8 cellular contexts compared by ENCODE assay signal in genomic region chr17:67390646-67391480, GRCh38. TPM values are rescaled to one million over a fixed set of nuclear protein-coding genes. Genes with fewer than 3 reads are reported as not detected.
A peak's percentile ranks its signal among the peaks of the same experiment; 100 is the strongest.
DNase-seq lines count a peak whose midpoint lies in the region; ATAC-seq and TF ChIP-seq lines count a peak whose summit lies in the region.

No MANE protein-coding gene starts in this region.

- H3K4me1 ChIP-seq in OCI-LY3 (ENCODE audit: low read length) (peaks cover 20% of the 10 kb centered on the region), heart left ventricle (peaks cover 0 to 42% (median 13%) of the 10 kb centered on the region in 12 donors), MM.1S (ENCODE audit: low read length) (no peaks in the 10 kb centered on the region)

- peak overlapping the region; percentile 34 for H3K27ac ChIP-seq in OCI-LY3 (ENCODE audit: low read length)
- H3K27ac ChIP-seq in heart left ventricle, result peak overlapping the region in 10 of 12 donors; percentile 8 to 81 (median 29)
- H3K27ac ChIP-seq in skin epidermis, result peak overlapping the region in 14 of 21 experiments; percentile 4 to 61 (median 43)
- H3K27ac ChIP-seq in MM.1S (ENCODE audit: low read length), result no peak overlapping the region

- no peak for TF ChIP-seq CTCF in OCI-LY3 (IDR thresholded peaks at IDR 0.05; ENCODE audit: low read depth, low read length)
- TF ChIP-seq CTCF in heart left ventricle (IDR thresholded peaks at IDR 0.05), result no peak
- TF ChIP-seq CTCF in MM.1S (IDR thresholded peaks at IDR 0.05; ENCODE audit: low read length), result no peak

- H3K27me3 ChIP-seq in OCI-LY3 (ENCODE audit: low read depth, low read length) (no peaks in the 10 kb centered on the region), heart left ventricle (no peaks in the 10 kb centered on the region), MM.1S (replicated peaks; ENCODE audit: insufficient read depth, low read length) (no peaks in the 10 kb centered on the region)

- H3K36me3 ChIP-seq in OCI-LY3 (replicated peaks; ENCODE audit: low read depth, low read length), result peaks cover 2% of the 10 kb centered on the region
- H3K36me3 ChIP-seq in heart left ventricle, result no peaks in the 10 kb centered on the region
- H3K36me3 ChIP-seq in MM.1S (replicated peaks; ENCODE audit: insufficient read depth, low read length), result no peaks in the 10 kb centered on the region

- H3K9ac ChIP-seq in OCI-LY3 (ENCODE audit: low read length), result 0 out of 2 replicates have a peak overlapping the region, but pooled peaks have one; percentile 7
- no peak overlapping the region for H3K9ac ChIP-seq in MM.1S (ENCODE audit: low read length)

- no peak for TF ChIP-seq POLR2A in heart left ventricle (IDR thresholded peaks at IDR 0.05)

- DNase-seq in A172 (ENCODE audit: low spot score), result peak; percentile 96
- peak; percentile 45 for DNase-seq in activated gamma-delta T cell treated with anti-CD3 and anti-CD28 coated beads, Interleukin-2, amount 50 U/mL, for 16 hours (ENCODE audit: low read depth)
- DNase-seq in heart left ventricle, result peak in 3 of 5 donors; percentile 34 to 57 (median 43)
- no peak for DNase-seq in MM.1S

- 62 to 74% (median 67%) methylated on average over 9 of the region's 9 CpGs for WGBS in heart left ventricle, 4 donors

- peak overlapping the region; percentile 15 for H3K4me3 ChIP-seq in OCI-LY3 (ENCODE audit: low read length)
- H3K4me3 ChIP-seq in heart left ventricle, result peak overlapping the region in 1 of 12 donors; percentile 25
- no peak overlapping the region for H3K4me3 ChIP-seq in skin epidermis
- H3K4me3 ChIP-seq in MM.1S (ENCODE audit: low read length), result no peak overlapping the region

- H3K9me2 ChIP-seq in MM.1S (replicated peaks; ENCODE audit: insufficient read depth, low read length), result no peaks in the 10 kb centered on the region

- no peaks in the 10 kb centered on the region for H3K9me3 ChIP-seq in OCI-LY3 (ENCODE audit: insufficient read depth, low read length)
- H3K9me3 ChIP-seq in heart left ventricle, result no peaks in the 10 kb centered on the region
- no peaks in the 10 kb centered on the region for H3K9me3 ChIP-seq in MM.1S (replicated peaks; ENCODE audit: insufficient read depth, low read length)

- no peaks in the 10 kb centered on the region for H3F3A ChIP-seq in MM.1S (ENCODE audit: insufficient read depth, low read length)

- H3K79me2 ChIP-seq in OCI-LY3 (ENCODE audit: low read length), result peaks cover 66% of the 10 kb centered on the region
- H3K79me2 ChIP-seq in MM.1S (ENCODE audit: low read length), result peaks cover 45% of the 10 kb centered on the region

- ATAC-seq in GM18519 (IDR thresholded peaks at IDR 0.05; ENCODE audit: low FRiP score, unreplicated experiment) (peak; percentile 90), HG03025 (IDR thresholded peaks at IDR 0.05; ENCODE audit: low FRiP score, unreplicated experiment) (peak; percentile 49), heart left ventricle (peak; percentile 18 to 86 (median 79))

- peak overlapping the region; percentile 67 for H3K4me2 ChIP-seq in OCI-LY3 (ENCODE audit: low read length)
- H3K4me2 ChIP-seq in MM.1S (ENCODE audit: low read depth, low read length), result no peak overlapping the region

- intact Hi-C loops in heart left ventricle (cut with DNase I), result no loop called here

- H2AFZ ChIP-seq in OCI-LY3 (ENCODE audit: low read depth, low read length) (no peak overlapping the region), MM.1S (ENCODE audit: low read length) (no peak overlapping the region)

- no peaks in the 10 kb centered on the region; the same call in 1 of the 2 replicates for H4K20me1 ChIP-seq in OCI-LY3 (ENCODE audit: insufficient read depth, low read length)
- no peaks in the 10 kb centered on the region for H4K20me1 ChIP-seq in MM.1S (ENCODE audit: insufficient read depth, low read length)

RNA-seq across cellular contexts. Expression of gene PITPNC1, which starts 13.8 kb away (rescaled TPM):
- 2.0 and 2.7 TPM in 2 replicates for total RNA-seq in A172 (2014; rRNA removed; shearing (Covaris generic))
- 10 to 100 TPM in 6 of 9 donors, 1 to 10 TPM in 3; 8.4 to 20.8 (median 11.3) TPM for total RNA-seq in heart left ventricle
- 10 to 100 TPM in 1 of 2 donors, 1 to 10 TPM in 1; 7.0 to 15.8 TPM for polyA plus RNA-seq in heart left ventricle

RNA-seq across cellular contexts. Expression of gene PSMD12, which starts 24.5 kb away (rescaled TPM):
- total RNA-seq in A172 (2014; rRNA removed; shearing (Covaris generic)), result 58.1 and 59.4 TPM in 2 replicates
- total RNA-seq in heart left ventricle, result 10 to 100 TPM; 18.2 to 57.2 (median 46.5) TPM
- 10 to 100 TPM; 25.8 to 57.5 TPM for polyA plus RNA-seq in heart left ventricle
